In genomic region chr9:87592554-87593394, GRCh38 we compare ENCODE assay signal across 9 cellular contexts.
DNase-seq lines count a peak whose midpoint lies in the region; TF ChIP-seq lines count a peak whose summit lies in the region.
"Had no signal": no experiment of that assay in that cellular context is flagged by ENCODE, and none has a peak within 500 bp of the region (broad histone marks: within the 10 kb centered on the region; RNA-seq: fewer than 3 reads in every experiment).

No MANE protein-coding gene starts in this region.

- TF ChIP-seq CTCF in astrocyte of the spinal cord (IDR thresholded peaks at IDR 0.05; ENCODE audit: low read depth, low read length) (no peak), stomach (IDR thresholded peaks at IDR 0.05) (no peak)

- H3K4me3 ChIP-seq in astrocyte of the spinal cord (ENCODE audit: low read depth, low read length), result no peak overlapping the region
- H3K4me3 ChIP-seq in stomach, result no peak overlapping the region
- H3K4me3 ChIP-seq: tibial artery had no signal

- WGBS in stomach, 5 donors, result 13 to 30% (median 19%) methylated on average over 15 of the region's 15 CpGs

- no peak for TF ChIP-seq EP300 in stomach (IDR thresholded peaks at IDR 0.05)

- H3K4me1 ChIP-seq in stomach, result peaks cover 42 to 62% (median 60%) of the 10 kb centered on the region in 4 donors

- no peak for TF ChIP-seq POLR2A in stomach (IDR thresholded peaks at IDR 0.05)

- H3K36me3 ChIP-seq in stomach, result no peaks in the 10 kb centered on the region
- H3K36me3 ChIP-seq: tibial artery had no signal

- intact Hi-C loops in stomach (cut with DNase I; ENCODE audit: low total_unique reads), result no loop called here

- DNase-seq in HCEC 1CT (peak; percentile 53), astrocyte of the spinal cord (ENCODE audit: low read depth, low spot score) (peak; percentile 72), kidney glomerular epithelial cell (lab: John Stamatoyannopoulos, UW) (peak; percentile 65), stomach (peak; percentile 72), putamen (ENCODE audit: low spot score) (no peak), DMS153 treated with DMSO at 0.1 percent for 48 hours (lab: John Stamatoyannopoulos, UW; ENCODE audit: unreplicated experiment) (no peak), NOMO-1 treated with DMSO at 0.1 percent for 48 hours (lab: John Stamatoyannopoulos, UW; ENCODE audit: unreplicated experiment) (no peak)
- DNase-seq in activated CD4-positive, CD25-positive, alpha-beta regulatory T cell treated with anti-CD3 and anti-CD28 coated beads, Interleukin-2, amount 50 U/mL, for 72 hours, result no peak

- no peaks in the 10 kb centered on the region for H3K27me3 ChIP-seq in stomach
- H3K27me3 ChIP-seq: tibial artery had no signal

- H3K27ac ChIP-seq in stomach, result peak overlapping the region; percentile 24 to 80 (median 68)
- H3K27ac ChIP-seq: tibial artery had no signal

- in situ Hi-C loops in astrocyte of the spinal cord (cut with HindIII; ENCODE audit: low sequenced_read_pairs), result no loop called here

- no peaks in the 10 kb centered on the region for H3K9me3 ChIP-seq in stomach
- H3K9me3 ChIP-seq: tibial artery had no signal

Comparison
In these comparisons a context has a peak if more than half of its experiments do, and no peak if none do; other contexts are left out.
1. DNase-seq: peak in HCEC 1CT (single experiment), astrocyte of the spinal cord (single experiment), kidney glomerular epithelial cell (single experiment) and stomach (single experiment); none in activated CD4-positive, CD25-positive, alpha-beta regulatory T cell treated with anti-CD3 and anti-CD28 coated beads, Interleukin-2, amount 50 U/mL, for 72 hours (single experiment), putamen (single experiment), DMS153 treated with DMSO at 0.1 percent for 48 hours (single experiment) and NOMO-1 treated with DMSO at 0.1 percent for 48 hours (single experiment).